In genomic region chr15:38085931-38086562, GRCh38 we compare ENCODE assay signal across 11 cellular contexts.
DNase-seq lines count a peak whose midpoint lies in the region; ATAC-seq and TF ChIP-seq lines count a peak whose summit lies in the region.
"Had no signal": no experiment of that assay in that cellular context is flagged by ENCODE, and none has a peak within 500 bp of the region (broad histone marks: within the 10 kb centered on the region; RNA-seq: fewer than 3 reads in every experiment).

No MANE protein-coding gene starts in this region.

- peaks cover 47% of the 10 kb centered on the region for H3K4me1 ChIP-seq in MM.1S (ENCODE audit: low read length)

- H3K4me3 ChIP-seq in MM.1S (ENCODE audit: low read length), result peak overlapping the region; percentile 17

- H3K4me2 ChIP-seq in MM.1S (ENCODE audit: low read depth, low read length), result peak overlapping the region; percentile 84

- no peaks in the 10 kb centered on the region for H3K27me3 ChIP-seq in MM.1S (replicated peaks; ENCODE audit: insufficient read depth, low read length)

- no peaks in the 10 kb centered on the region for H3K9me3 ChIP-seq in MM.1S (replicated peaks; ENCODE audit: insufficient read depth, low read length)

- H3K9me2 ChIP-seq in MM.1S (replicated peaks; ENCODE audit: insufficient read depth, low read length), result no peaks in the 10 kb centered on the region

- 0 out of 2 replicates have a peak overlapping the region, but pooled peaks have one; percentile 52 for H2AFZ ChIP-seq in MM.1S (ENCODE audit: low read length)

- peaks cover 44% of the 10 kb centered on the region for H3F3A ChIP-seq in MM.1S (ENCODE audit: insufficient read depth, low read length)

- peak overlapping the region; percentile 97 for H3K27ac ChIP-seq in MM.1S (ENCODE audit: low read length)

- H3K9ac ChIP-seq in MM.1S (ENCODE audit: low read length), result peak overlapping the region; percentile 69

- no peaks in the 10 kb centered on the region for H4K20me1 ChIP-seq in MM.1S (ENCODE audit: insufficient read depth, low read length)

- no peak for TF ChIP-seq CTCF in MM.1S (IDR thresholded peaks at IDR 0.05; ENCODE audit: low read length)

- ATAC-seq in GM21423 (IDR thresholded peaks at IDR 0.05; ENCODE audit: unreplicated experiment) (peak; percentile 41), GM21825 (IDR thresholded peaks at IDR 0.05; ENCODE audit: unreplicated experiment) (no peak)
- ATAC-seq: activated T-cell treated with anti-CD3 and anti-CD28 coated beads, Interleukin-2, amount 50 U/mL, for 72 hours; PC-3 had no signal

- no peaks in the 10 kb centered on the region for H3K79me2 ChIP-seq in MM.1S (ENCODE audit: low read length)

- H3K36me3 ChIP-seq in MM.1S (replicated peaks; ENCODE audit: insufficient read depth, low read length), result no peaks in the 10 kb centered on the region

- DNase-seq in CD1c-positive myeloid dendritic cell (ENCODE audit: extremely low spot score), result peak; percentile 61
- DNase-seq in MM.1S, result peak; percentile 87
- peak; percentile 74 for DNase-seq in islet precursor cell
- no peak for DNase-seq in NCI-H748 (lab: John Stamatoyannopoulos, UW; ENCODE audit: unreplicated experiment)
- DNase-seq in NCI-H2171 (lab: John Stamatoyannopoulos, UW), result no peak
- no peak for DNase-seq in ureter (ENCODE audit: low spot score)
- DNase-seq: activated T-cell treated with anti-CD3 and anti-CD28 coated beads, Interleukin-2, amount 50 U/mL, for 72 hours; DND-41; PC-3 had no signal

Comparison
In these comparisons a context has a peak if more than half of its experiments do, and no peak if none do; other contexts are left out.
1. DNase-seq: peak in CD1c-positive myeloid dendritic cell (single experiment), MM.1S (single experiment) and islet precursor cell (single experiment); none in NCI-H748 (single experiment), NCI-H2171 (single experiment) and ureter (single experiment).